ENCODE assay signal across 1 cellular context in the genomic region with DNA sequence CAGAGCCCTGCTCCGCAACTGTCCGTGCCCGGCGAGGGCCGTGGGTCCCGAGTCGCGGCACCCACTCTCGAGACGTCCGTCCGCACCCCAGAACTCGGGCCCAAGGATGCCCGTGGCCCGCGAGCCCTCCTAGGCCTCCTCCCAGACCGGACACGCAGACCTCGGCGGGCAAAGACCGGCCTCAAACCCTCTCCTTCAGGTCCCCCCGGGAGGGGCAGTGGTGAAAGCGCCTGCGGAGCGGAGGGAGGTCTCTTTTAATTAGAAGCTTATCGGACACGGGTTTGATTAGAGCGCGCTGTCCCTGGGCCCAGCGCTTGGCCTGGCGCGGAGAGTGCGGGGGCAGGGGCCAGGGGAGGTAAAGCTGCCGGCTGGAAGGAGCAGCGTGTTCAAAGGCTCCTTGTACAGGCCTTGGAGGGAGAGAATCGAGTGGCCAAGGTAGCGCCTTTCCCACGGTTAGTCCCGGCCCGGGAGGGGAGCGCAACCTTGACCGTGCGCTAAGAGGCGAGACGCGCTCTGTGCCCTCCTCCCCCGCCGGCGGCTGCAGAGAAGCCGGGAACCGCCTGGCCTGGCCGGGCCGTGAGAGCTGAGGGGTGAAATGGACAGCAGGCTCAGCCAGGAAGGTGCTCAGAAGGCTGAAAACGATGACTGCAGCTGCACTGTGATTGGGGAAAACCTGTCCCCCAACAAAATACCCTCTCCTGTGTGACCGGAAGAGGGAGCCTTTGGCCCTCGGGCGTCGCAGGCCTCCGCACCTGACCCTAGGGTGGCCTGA.
TF ChIP-seq lines count a peak whose summit lies in the region.

No MANE protein-coding gene starts in this region.

TF ChIP-seq in SK-N-SH, 30 proteins besides CTCF, POLR2A, EP300 and RAD21 (continued from another document):
- TF ChIP-seq, protein P1, sequence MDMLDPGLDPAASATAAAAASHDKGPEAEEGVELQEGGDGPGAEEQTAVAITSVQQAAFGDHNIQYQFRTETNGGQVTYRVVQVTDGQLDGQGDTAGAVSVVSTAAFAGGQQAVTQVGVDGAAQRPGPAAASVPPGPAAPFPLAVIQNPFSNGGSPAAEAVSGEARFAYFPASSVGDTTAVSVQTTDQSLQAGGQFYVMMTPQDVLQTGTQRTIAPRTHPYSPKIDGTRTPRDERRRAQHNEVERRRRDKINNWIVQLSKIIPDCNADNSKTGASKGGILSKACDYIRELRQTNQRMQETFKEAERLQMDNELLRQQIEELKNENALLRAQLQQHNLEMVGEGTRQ (IDR thresholded peaks at IDR 0.05; ENCODE audit: borderline replicate concordance, low read depth, low read length): no peak
- TF ChIP-seq, protein P2, sequence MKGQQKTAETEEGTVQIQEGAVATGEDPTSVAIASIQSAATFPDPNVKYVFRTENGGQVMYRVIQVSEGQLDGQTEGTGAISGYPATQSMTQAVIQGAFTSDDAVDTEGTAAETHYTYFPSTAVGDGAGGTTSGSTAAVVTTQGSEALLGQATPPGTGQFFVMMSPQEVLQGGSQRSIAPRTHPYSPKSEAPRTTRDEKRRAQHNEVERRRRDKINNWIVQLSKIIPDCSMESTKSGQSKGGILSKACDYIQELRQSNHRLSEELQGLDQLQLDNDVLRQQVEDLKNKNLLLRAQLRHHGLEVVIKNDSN (IDR thresholded peaks at IDR 0.05; ENCODE audit: borderline replicate concordance, low read depth): no peak
- TF ChIP-seq NFIC (IDR thresholded peaks at IDR 0.05; ENCODE audit: borderline replicate concordance) (no peak), SIN3A (IDR thresholded peaks at IDR 0.05; ENCODE audit: borderline replicate concordance, low read depth, low read length) (no peak), FOSL2 (IDR thresholded peaks at IDR 0.05; ENCODE audit: borderline replicate concordance, low read depth) (no peak), POLR2AphosphoS5 (IDR thresholded peaks at IDR 0.05; ENCODE audit: low read depth, low read length) (no peak), JUND (IDR thresholded peaks at IDR 0.05) (no peak)
- TF ChIP-seq, protein P3, sequence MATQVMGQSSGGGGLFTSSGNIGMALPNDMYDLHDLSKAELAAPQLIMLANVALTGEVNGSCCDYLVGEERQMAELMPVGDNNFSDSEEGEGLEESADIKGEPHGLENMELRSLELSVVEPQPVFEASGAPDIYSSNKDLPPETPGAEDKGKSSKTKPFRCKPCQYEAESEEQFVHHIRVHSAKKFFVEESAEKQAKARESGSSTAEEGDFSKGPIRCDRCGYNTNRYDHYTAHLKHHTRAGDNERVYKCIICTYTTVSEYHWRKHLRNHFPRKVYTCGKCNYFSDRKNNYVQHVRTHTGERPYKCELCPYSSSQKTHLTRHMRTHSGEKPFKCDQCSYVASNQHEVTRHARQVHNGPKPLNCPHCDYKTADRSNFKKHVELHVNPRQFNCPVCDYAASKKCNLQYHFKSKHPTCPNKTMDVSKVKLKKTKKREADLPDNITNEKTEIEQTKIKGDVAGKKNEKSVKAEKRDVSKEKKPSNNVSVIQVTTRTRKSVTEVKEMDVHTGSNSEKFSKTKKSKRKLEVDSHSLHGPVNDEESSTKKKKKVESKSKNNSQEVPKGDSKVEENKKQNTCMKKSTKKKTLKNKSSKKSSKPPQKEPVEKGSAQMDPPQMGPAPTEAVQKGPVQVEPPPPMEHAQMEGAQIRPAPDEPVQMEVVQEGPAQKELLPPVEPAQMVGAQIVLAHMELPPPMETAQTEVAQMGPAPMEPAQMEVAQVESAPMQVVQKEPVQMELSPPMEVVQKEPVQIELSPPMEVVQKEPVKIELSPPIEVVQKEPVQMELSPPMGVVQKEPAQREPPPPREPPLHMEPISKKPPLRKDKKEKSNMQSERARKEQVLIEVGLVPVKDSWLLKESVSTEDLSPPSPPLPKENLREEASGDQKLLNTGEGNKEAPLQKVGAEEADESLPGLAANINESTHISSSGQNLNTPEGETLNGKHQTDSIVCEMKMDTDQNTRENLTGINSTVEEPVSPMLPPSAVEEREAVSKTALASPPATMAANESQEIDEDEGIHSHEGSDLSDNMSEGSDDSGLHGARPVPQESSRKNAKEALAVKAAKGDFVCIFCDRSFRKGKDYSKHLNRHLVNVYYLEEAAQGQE (IDR thresholded peaks at IDR 0.05; ENCODE audit: low read depth, low read length): no peak
- TF ChIP-seq, protein P4, sequence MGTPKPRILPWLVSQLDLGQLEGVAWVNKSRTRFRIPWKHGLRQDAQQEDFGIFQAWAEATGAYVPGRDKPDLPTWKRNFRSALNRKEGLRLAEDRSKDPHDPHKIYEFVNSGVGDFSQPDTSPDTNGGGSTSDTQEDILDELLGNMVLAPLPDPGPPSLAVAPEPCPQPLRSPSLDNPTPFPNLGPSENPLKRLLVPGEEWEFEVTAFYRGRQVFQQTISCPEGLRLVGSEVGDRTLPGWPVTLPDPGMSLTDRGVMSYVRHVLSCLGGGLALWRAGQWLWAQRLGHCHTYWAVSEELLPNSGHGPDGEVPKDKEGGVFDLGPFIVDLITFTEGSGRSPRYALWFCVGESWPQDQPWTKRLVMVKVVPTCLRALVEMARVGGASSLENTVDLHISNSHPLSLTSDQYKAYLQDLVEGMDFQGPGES (IDR thresholded peaks at IDR 0.05; ENCODE audit: low read depth, low read length): no peak
- TF ChIP-seq, protein P5, sequence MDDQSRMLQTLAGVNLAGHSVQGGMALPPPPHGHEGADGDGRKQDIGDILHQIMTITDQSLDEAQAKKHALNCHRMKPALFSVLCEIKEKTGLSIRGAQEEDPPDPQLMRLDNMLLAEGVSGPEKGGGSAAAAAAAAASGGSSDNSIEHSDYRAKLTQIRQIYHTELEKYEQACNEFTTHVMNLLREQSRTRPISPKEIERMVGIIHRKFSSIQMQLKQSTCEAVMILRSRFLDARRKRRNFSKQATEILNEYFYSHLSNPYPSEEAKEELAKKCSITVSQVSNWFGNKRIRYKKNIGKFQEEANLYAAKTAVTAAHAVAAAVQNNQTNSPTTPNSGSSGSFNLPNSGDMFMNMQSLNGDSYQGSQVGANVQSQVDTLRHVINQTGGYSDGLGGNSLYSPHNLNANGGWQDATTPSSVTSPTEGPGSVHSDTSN (IDR thresholded peaks at IDR 0.05): no peak
